18 cellular contexts compared by ENCODE assay signal in genomic region chr18:64518191-64518590, GRCh38.
DNase-seq lines count a peak whose midpoint lies in the region; ATAC-seq, FAIRE-seq and TF ChIP-seq lines count a peak whose summit lies in the region.
"Had no signal": no experiment of that assay in that cellular context is flagged by ENCODE, and none has a peak within 500 bp of the region (broad histone marks: within the 10 kb centered on the region; RNA-seq: fewer than 3 reads in every experiment).

No MANE protein-coding gene starts in this region.

- ATAC-seq in HG03139 (IDR thresholded peaks at IDR 0.05; ENCODE audit: unreplicated experiment) (no peak), GM18873 (IDR thresholded peaks at IDR 0.05; ENCODE audit: low FRiP score, unreplicated experiment) (no peak)

- no peak for TF ChIP-seq CTCF in D721Med (IDR thresholded peaks at IDR 0.05; ENCODE audit: insufficient read depth, missing control alignments)
- TF ChIP-seq CTCF in smooth muscle cell (IDR thresholded peaks at IDR 0.05; ENCODE audit: borderline replicate concordance, insufficient read depth, poor library complexity, severe bottlenecking), result no peak

- H3K4me2 ChIP-seq in smooth muscle cell, result no peak overlapping the region
- H3K4me2 ChIP-seq: BLaER1 had no signal

- no peaks in the 10 kb centered on the region for H4K20me1 ChIP-seq in smooth muscle cell (ENCODE audit: low read depth)
- H4K20me1 ChIP-seq: BLaER1 had no signal

- no peak overlapping the region for H3K9ac ChIP-seq in smooth muscle cell (ENCODE audit: low read depth)
- H3K9ac ChIP-seq: BLaER1 had no signal

- no peaks in the 10 kb centered on the region for H3K4me1 ChIP-seq in SJCRH30
- peaks cover 3% of the 10 kb centered on the region for H3K4me1 ChIP-seq in smooth muscle cell (ENCODE audit: low read depth)
- H3K4me1 ChIP-seq: BE2C, BLaER1 had no signal

- peak overlapping the region; percentile 32; the same call in 1 of the 2 replicates for H3K27ac ChIP-seq in SJCRH30
- no peak overlapping the region for H3K27ac ChIP-seq in smooth muscle cell (ENCODE audit: low read depth)
- H3K27ac ChIP-seq: BLaER1 had no signal

- peak; percentile 99 for FAIRE-seq in D721Med (lab: Jason Lieb, UNC)
- FAIRE-seq: G401.6, GM12891 had no signal

- H3K9me3 ChIP-seq in SJCRH30 (replicated peaks) (no peaks in the 10 kb centered on the region), smooth muscle cell (replicated peaks; ENCODE audit: low read depth) (no peaks in the 10 kb centered on the region)
- H3K9me3 ChIP-seq: BE2C, BLaER1 had no signal

- DNase-seq in D721Med (ENCODE audit: insufficient read length, low spot score) (no peak), SJCRH30 (peak in 1 of 2 experiments; percentile 12), smooth muscle cell (lab: John Stamatoyannopoulos, UW; ENCODE audit: unreplicated experiment) (no peak)
- DNase-seq: 8988T; ACHN; BE2C; C1 segment of cervical spinal cord; CD4-positive, alpha-beta memory T cell; CD4-positive, CD25-positive, alpha-beta regulatory T cell; CD8-positive, alpha-beta memory T cell; COR-L47; DMS79 treated with DMSO at 0.1 percent for 48 hours; GF-D8 had no signal

- H2AFZ ChIP-seq in smooth muscle cell (ENCODE audit: low read depth), result peak overlapping the region; percentile 26

- H3K79me2 ChIP-seq in smooth muscle cell (ENCODE audit: low read depth), result no peaks in the 10 kb centered on the region

- no peak overlapping the region for H3K4me3 ChIP-seq in SJCRH30
- H3K4me3 ChIP-seq in smooth muscle cell, result no peak overlapping the region
- H3K4me3 ChIP-seq: BLaER1 had no signal

- WGBS in smooth muscle cell (ENCODE audit: low lambda C conversion rate), result 47% methylated on average over 2 of the region's 2 CpGs

- no peaks in the 10 kb centered on the region for H3F3A ChIP-seq in smooth muscle cell (ENCODE audit: low read depth)

- H3K36me3 ChIP-seq in SJCRH30, result no peaks in the 10 kb centered on the region
- H3K36me3 ChIP-seq in smooth muscle cell (ENCODE audit: low read depth), result no peaks in the 10 kb centered on the region
- H3K36me3 ChIP-seq: BE2C, BLaER1 had no signal

- H3K27me3 ChIP-seq in SJCRH30 (no peaks in the 10 kb centered on the region), smooth muscle cell (ENCODE audit: low read depth) (no peaks in the 10 kb centered on the region)
- H3K27me3 ChIP-seq: BE2C, BLaER1 had no signal
